ENCODE assay signal across 8 cellular contexts in the genomic region with DNA sequence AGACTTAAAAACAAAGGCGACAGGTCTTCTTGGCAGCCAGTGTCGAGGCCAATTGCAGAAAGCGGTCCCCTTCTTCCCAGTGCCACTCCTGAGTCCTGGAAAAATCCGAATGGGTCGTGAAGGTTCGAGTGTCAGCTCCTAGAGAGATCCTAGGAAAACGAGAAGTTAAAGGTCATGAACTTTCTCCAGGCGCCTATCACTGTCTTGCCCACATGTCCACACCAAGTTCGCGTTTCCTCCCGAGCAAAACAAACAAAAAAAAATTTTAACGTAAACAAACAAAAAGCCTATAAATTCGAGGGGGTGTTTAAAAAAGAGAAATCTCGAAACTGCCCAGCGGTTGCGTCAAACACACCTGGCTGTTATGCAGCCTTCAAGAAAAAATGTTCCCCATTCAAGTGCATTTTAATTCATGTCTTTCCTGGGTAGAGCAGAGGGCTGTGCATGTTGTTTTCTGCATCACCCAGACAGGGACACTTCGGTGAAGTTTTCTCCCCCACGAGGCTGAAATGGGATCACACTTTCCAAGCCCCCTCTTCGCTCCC. TPM values are rescaled to one million over a fixed set of nuclear protein-coding genes. Genes with fewer than 3 reads are reported as not detected.
DNase-seq lines count a peak whose midpoint lies in the region; ATAC-seq and TF ChIP-seq lines count a peak whose summit lies in the region.

No MANE protein-coding gene starts in this region.

- H3K4me1 Mint-ChIP-seq in T-helper 17 cell: peaks cover 8% of the 10 kb centered on the region

- no peaks in the 10 kb centered on the region for H3K27me3 ChIP-seq in right cardiac atrium (ENCODE audit: control insufficient read depth, insufficient read depth)
- no peaks in the 10 kb centered on the region for H3K27me3 ChIP-seq in spleen (replicated peaks in 1 of 7)

- WGBS in right cardiac atrium: 3% methylated on average over 19 of the region's 19 CpGs
- WGBS in spleen, 5 donors: 8 to 12% (median 10%) methylated on average over 19 of the region's 19 CpGs

- H3K4me3 ChIP-seq in AG10803 (ENCODE audit: low read length) (peak overlapping the region; percentile 89), right cardiac atrium (ENCODE audit: low read length) (peak overlapping the region; percentile 100), spleen (peak overlapping the region; percentile 58 to 90 (median 76))

- H3K36me3 Mint-ChIP-seq in T-helper 17 cell (ENCODE audit: low read depth): no peaks in the 10 kb centered on the region

- no peak for TF ChIP-seq POLR2A in spleen (IDR thresholded peaks at IDR 0.05)

- H3K4me1 ChIP-seq in right cardiac atrium (ENCODE audit: control insufficient read depth, insufficient read depth, low read length): peaks cover 10% of the 10 kb centered on the region
- peaks cover 16 to 69% (median 36%) of the 10 kb centered on the region in 6 donors for H3K4me1 ChIP-seq in spleen

- H3K27ac Mint-ChIP-seq in T-helper 17 cell: no peak overlapping the region

- no peak for TF ChIP-seq CTCF in AG10803 (conservative IDR thresholded peaks at IDR 0.05; ENCODE audit: low read length)
- no peak for TF ChIP-seq CTCF in spleen (IDR thresholded peaks at IDR 0.05 in 8 of 11, conservative IDR thresholded peaks at IDR 0.05 in 3 of 11)

- H3K9me3 ChIP-seq in T-helper 17 cell (ENCODE audit: control insufficient read depth, low read length, poor library complexity, severe bottlenecking) (no peaks in the 10 kb centered on the region), right cardiac atrium (ENCODE audit: control insufficient read depth, low read length) (no peaks in the 10 kb centered on the region), spleen (no peaks in the 10 kb centered on the region)

- peak overlapping the region; percentile 91 for H3K4me3 Mint-ChIP-seq in T-helper 17 cell

- H3K36me3 ChIP-seq in spleen: no peaks in the 10 kb centered on the region

- ATAC-seq in GM21576 (IDR thresholded peaks at IDR 0.05; ENCODE audit: unreplicated experiment) (peak; percentile 6), T-helper 17 cell (peak; percentile 0), right cardiac atrium (no peak), esophagus mucosa (no peak)

- no peaks in the 10 kb centered on the region for H3K27me3 Mint-ChIP-seq in T-helper 17 cell

- intact Hi-C loops in right cardiac atrium (cut with DNase I) (loop anchor here in 3 of 4 donors (5.0 to 10.0 kb wide), 3 partner anchors 75 to 233 kb away; a partner anchor contains a TSS), spleen (cut with DNase I; ENCODE audit: low total_unique reads) (loop anchor here (10.0 kb wide), 2 partner anchors 77 to 293 kb away; a partner anchor contains a TSS)

- peak; percentile 24 for DNase-seq in AG10803 (ENCODE audit: low read depth)
- DNase-seq in T-helper 17 cell: no peak
- DNase-seq in right cardiac atrium: no peak
- no peak for DNase-seq in spleen
- no peak for DNase-seq in activated gamma-delta T cell treated with Interleukin-2 at 50 U/mL for 16 hours
- DNase-seq in NCI-H2107 (lab: John Stamatoyannopoulos, UW): no peak

- H3K27ac ChIP-seq in right cardiac atrium (ENCODE audit: low read length) (peak overlapping the region; percentile 98), spleen (peak overlapping the region; percentile 88 to 94 (median 90))

RNA-seq across cellular contexts. Expression of a gene that starts 1.5 kb away (rescaled TPM):
- total RNA-seq in T-helper 17 cell (10 to 100 TPM; 26.6 to 71.2 TPM), right cardiac atrium (10 to 100 TPM; 53.4 to 72.0 (median 57.0) TPM), spleen (10 to 100 TPM; 32.8 to 60.9 (median 47.5) TPM), esophagus mucosa (40.1 TPM)
- polyA plus RNA-seq in right cardiac atrium (23.2 TPM), spleen (1 to 10 TPM; 6.0 to 8.6 (median 7.6) TPM)

Comparison
In these comparisons a context has a peak if more than half of its experiments do, and no peak if none do; other contexts are left out.
1. ATAC-seq: peak in GM21576 (single experiment) and T-helper 17 cell (single experiment); none in right cardiac atrium (0 of 2) and esophagus mucosa (single experiment).
2. Peak in every context shown above with its lines, with median percentiles within 50 percentile points of each other: H3K4me3 ChIP-seq.